ENCODE assay signal across 11 cellular contexts in genomic region chr2:112065966-112066365, GRCh38. TPM values are rescaled to one million over a fixed set of nuclear protein-coding genes. Genes with fewer than 3 reads are reported as not detected.
DNase-seq lines count a peak whose midpoint lies in the region; ATAC-seq and TF ChIP-seq lines count a peak whose summit lies in the region.
"Had no signal": no experiment of that assay in that cellular context is flagged by ENCODE, and none has a peak within 500 bp of the region (broad histone marks: within the 10 kb centered on the region; RNA-seq: fewer than 3 reads in every experiment).

No MANE protein-coding gene starts in this region.

- H3K4me1 Mint-ChIP-seq in activated T-helper 1 cell treated with anti-CD3 and anti-CD28 coated beads, Interleukin-12 subunit alpha, Interleukin-12 subunit beta, Interleukin-2, Interleukin-4 antibody, amounts not matched to agents 30 ng/mL and 10 ng/mL and 1 ng/mL, durations not matched to agents 14 hours and 24 hours and 36 hours (ENCODE audit: low read depth): peaks cover 48% of the 10 kb centered on the region

- no peaks in the 10 kb centered on the region for H3K27me3 Mint-ChIP-seq in activated T-helper 1 cell treated with anti-CD3 and anti-CD28 coated beads, Interleukin-12 subunit alpha, Interleukin-12 subunit beta, Interleukin-2, Interleukin-4 antibody, amounts not matched to agents 30 ng/mL and 10 ng/mL and 1 ng/mL, durations not matched to agents 14 hours and 24 hours and 36 hours (ENCODE audit: insufficient read depth)

- peaks cover 5% of the 10 kb centered on the region for H3K4me1 ChIP-seq in foreskin keratinocyte

- DNase-seq in BJ (ENCODE audit: low read depth) (peak; percentile 61), HFF-Myc (ENCODE audit: extremely low read depth, low read depth) (peak; percentile 29), foreskin keratinocyte (peak; percentile 34 to 61), NCI-H1694 treated with DMSO at 0.1 percent for 48 hours (lab: John Stamatoyannopoulos, UW) (no peak), NCI-H1417 (lab: John Stamatoyannopoulos, UW) (no peak), SHP77 (lab: John Stamatoyannopoulos, UW) (no peak)
- no peak for DNase-seq in activated T-helper 1 cell treated with anti-CD3 and anti-CD28 coated beads, Interleukin-12 subunit alpha, Interleukin-12 subunit beta, Interleukin-2, Interleukin-4 antibody, amounts not matched to agents 30 ng/mL and 10 ng/mL and 1 ng/mL, durations not matched to agents 14 hours and 24 hours and 36 hours (ENCODE audit: low spot score)
- DNase-seq: glutamatergic neuron; stimulated activated CD4-positive, alpha-beta T cell treated with anti-CD3 and anti-CD28 coated beads, Interleukin-2, amount 100 ng/mL, for 48 hours; upper lobe of left lung had no signal

- POLR2A ChIA-PET in BJ (lab: Charles Lee): no interaction called here

- CTCF ChIA-PET in BJ (lab: Yijun Ruan, JAX): no interaction called here

- peaks cover 16% of the 10 kb centered on the region for H3K36me3 ChIP-seq in BJ (ENCODE audit: control insufficient read depth, insufficient read depth, low read length)

- intact Hi-C loops in activated T-helper 1 cell treated with anti-CD3 and anti-CD28 coated beads, Interleukin-12 subunit alpha, Interleukin-12 subunit beta, Interleukin-2, Interleukin-4 antibody, amounts not matched to agents 30 ng/mL and 10 ng/mL and 1 ng/mL, durations not matched to agents 14 hours and 24 hours and 36 hours (cut with micrococcal nuclease): loop anchor here (1.0 kb wide), 2 partner anchors 9 to 10 kb away; no protein-coding TSS in a partner anchor

- H3K4me3 ChIP-seq in BJ (ENCODE audit: low read depth, low read length) (no peak overlapping the region), HFF-Myc (replicated peaks; ENCODE audit: low read depth, low read length) (no peak overlapping the region)
- H3K4me3 ChIP-seq: upper lobe of left lung had no signal

- peak; percentile 38 for ATAC-seq in foreskin keratinocyte
- ATAC-seq in GM21717 (IDR thresholded peaks at IDR 0.05; ENCODE audit: unreplicated experiment): no peak

- H3K27ac Mint-ChIP-seq in activated T-helper 1 cell treated with anti-CD3 and anti-CD28 coated beads, Interleukin-12 subunit alpha, Interleukin-12 subunit beta, Interleukin-2, Interleukin-4 antibody, amounts not matched to agents 30 ng/mL and 10 ng/mL and 1 ng/mL, durations not matched to agents 14 hours and 24 hours and 36 hours: peak overlapping the region; percentile 85

- peaks cover 67% of the 10 kb centered on the region for H3K36me3 Mint-ChIP-seq in activated T-helper 1 cell treated with anti-CD3 and anti-CD28 coated beads, Interleukin-12 subunit alpha, Interleukin-12 subunit beta, Interleukin-2, Interleukin-4 antibody, amounts not matched to agents 30 ng/mL and 10 ng/mL and 1 ng/mL, durations not matched to agents 14 hours and 24 hours and 36 hours (ENCODE audit: low read depth)

- H3K27ac ChIP-seq in foreskin keratinocyte: no peak overlapping the region
- H3K27ac ChIP-seq: upper lobe of left lung had no signal

- H3K4me3 Mint-ChIP-seq in activated T-helper 1 cell treated with anti-CD3 and anti-CD28 coated beads, Interleukin-12 subunit alpha, Interleukin-12 subunit beta, Interleukin-2, Interleukin-4 antibody, amounts not matched to agents 30 ng/mL and 10 ng/mL and 1 ng/mL, durations not matched to agents 14 hours and 24 hours and 36 hours: peak overlapping the region; percentile 31

- H3K27me3 ChIP-seq in BJ (ENCODE audit: control insufficient read depth, insufficient read depth, low read length): no peaks in the 10 kb centered on the region
- no peaks in the 10 kb centered on the region for H3K27me3 ChIP-seq in foreskin keratinocyte
- H3K27me3 ChIP-seq: upper lobe of left lung had no signal

- H3K9me3 Mint-ChIP-seq in activated T-helper 1 cell treated with anti-CD3 and anti-CD28 coated beads, Interleukin-12 subunit alpha, Interleukin-12 subunit beta, Interleukin-2, Interleukin-4 antibody, amounts not matched to agents 30 ng/mL and 10 ng/mL and 1 ng/mL, durations not matched to agents 14 hours and 24 hours and 36 hours: peaks cover 12% of the 10 kb centered on the region

- no peak for TF ChIP-seq CTCF in BJ (IDR thresholded peaks at IDR 0.05; ENCODE audit: insufficient read depth, low read depth, low read length)
- no peak for TF ChIP-seq CTCF in HFF-Myc (IDR thresholded peaks at IDR 0.05; ENCODE audit: low read depth, low read length, missing control alignments)
- no peak for TF ChIP-seq CTCF in foreskin keratinocyte (conservative IDR thresholded peaks at IDR 0.05)

RNA-seq across cellular contexts. Expression of gene TMEM87B, which starts 10.9 kb away (rescaled TPM):
- polyA plus RNA-seq in BJ (2011; rRNA removed): 11.4 and 23.4 TPM in 2 replicates
- 12.0 and 13.2 TPM in 2 replicates for polyA minus RNA-seq in BJ (2011; rRNA and poly(A)+ RNA removed)
- 15.0 and 16.6 TPM in 2 replicates for total RNA-seq in activated T-helper 1 cell treated with anti-CD3 and anti-CD28 coated beads, Interleukin-12 subunit alpha, Interleukin-12 subunit beta, Interleukin-2, Interleukin-4 antibody, amounts not matched to agents 30 ng/mL and 10 ng/mL and 1 ng/mL, durations not matched to agents 14 hours and 24 hours and 36 hours
- 28.1 and 36.1 TPM in 2 replicates for total RNA-seq in foreskin keratinocyte
- 9.8 and 10.2 TPM in 2 replicates for polyA plus RNA-seq in foreskin keratinocyte

Comparison
In these comparisons a context has a peak if more than half of its experiments do, and no peak if none do; other contexts are left out.
1. DNase-seq: peak in BJ (single experiment), HFF-Myc (single experiment) and foreskin keratinocyte (2 of 2); none in activated T-helper 1 cell treated with anti-CD3 and anti-CD28 coated beads, Interleukin-12 subunit alpha, Interleukin-12 subunit beta, Interleukin-2, Interleukin-4 antibody, amounts not matched to agents 30 ng/mL and 10 ng/mL and 1 ng/mL, durations not matched to agents 14 hours and 24 hours and 36 hours (single experiment), NCI-H1694 treated with DMSO at 0.1 percent for 48 hours (single experiment), NCI-H1417 (0 of 3) and SHP77 (0 of 2).